10 cellular contexts compared by ENCODE assay signal in genomic region chr21:33374874-33375644, GRCh38. TPM values are rescaled to one million over a fixed set of nuclear protein-coding genes. Genes with fewer than 3 reads are reported as not detected.
DNase-seq lines count a peak whose midpoint lies in the region; ATAC-seq, FAIRE-seq and TF ChIP-seq lines count a peak whose summit lies in the region.
"Had no signal": no experiment of that assay in that cellular context is flagged by ENCODE, and none has a peak within 500 bp of the region (broad histone marks: within the 10 kb centered on the region; RNA-seq: fewer than 3 reads in every experiment).

No MANE protein-coding gene starts in this region.

- peak overlapping the region; percentile 61 for H3K4me2 ChIP-seq in OCI-LY1 (ENCODE audit: low read length)

- H3K27ac ChIP-seq in OCI-LY1 (ENCODE audit: low read depth, low read length, poor library complexity, severe bottlenecking) = peak overlapping the region; percentile 95
- H3K27ac ChIP-seq in esophagus squamous epithelium = peak overlapping the region in 3 of 4 donors; percentile 19 to 74 (median 36)

- 58 to 61% methylated on average over 7 of the region's 7 CpGs for WGBS in esophagus squamous epithelium, 2 donors

- H3K9me3 Mint-ChIP-seq in activated CD4-positive, alpha-beta memory T cell treated with anti-CD3 and anti-CD28 coated beads for 36 hours = no peaks in the 10 kb centered on the region
- peaks cover 1% of the 10 kb centered on the region for H3K9me3 Mint-ChIP-seq in activated CD4-positive, alpha-beta memory T cell treated with anti-CD3 and anti-CD28 coated beads, Interleukin-2, amount 10 ng/mL, durations not matched to agents 7 days and 5 days
- peaks cover 4% of the 10 kb centered on the region for H3K9me3 Mint-ChIP-seq in stimulated activated memory B cell treated with anti-CD40 and anti-IgM and Interleukin-4, amounts not matched to agents 10 μg/mL and 1 μg/mL and 100 μg/mL, for 72 hours
- H3K9me3 Mint-ChIP-seq in naive thymus-derived CD8-positive, alpha-beta T cell = no peaks in the 10 kb centered on the region

- H3K9me2 ChIP-seq in OCI-LY1 (ENCODE audit: low read depth, low read length) = no peaks in the 10 kb centered on the region

- H3K4me3 Mint-ChIP-seq in activated CD4-positive, alpha-beta memory T cell treated with anti-CD3 and anti-CD28 coated beads for 36 hours = no peak overlapping the region
- no peak overlapping the region for H3K4me3 Mint-ChIP-seq in activated CD4-positive, alpha-beta memory T cell treated with anti-CD3 and anti-CD28 coated beads, Interleukin-2, amount 10 ng/mL, durations not matched to agents 7 days and 5 days
- peak overlapping the region; percentile 32 for H3K4me3 Mint-ChIP-seq in stimulated activated memory B cell treated with anti-CD40 and anti-IgM and Interleukin-4, amounts not matched to agents 10 μg/mL and 1 μg/mL and 100 μg/mL, for 72 hours
- H3K4me3 Mint-ChIP-seq in naive thymus-derived CD8-positive, alpha-beta T cell = peak overlapping the region in 2 of 10 donors; percentile 3 to 33

- CTCF ChIA-PET in activated CD4-positive, alpha-beta memory T cell treated with anti-CD3 and anti-CD28 coated beads for 36 hours (lab: Charles Lee) = interaction anchor here (1.2 to 3.7 kb wide), 5 partner anchors 11 to 179 kb away, joined by 5 to 24 read pairs (median 9); no protein-coding TSS in a partner anchor
- CTCF ChIA-PET in activated CD4-positive, alpha-beta memory T cell treated with anti-CD3 and anti-CD28 coated beads, Interleukin-2, amount 10 ng/mL, durations not matched to agents 7 days and 5 days (lab: Charles Lee) = interaction anchor here (0.6 to 3.6 kb wide), 9 partner anchors 9 to 230 kb away, joined by 3 to 30 read pairs (median 6); no protein-coding TSS in a partner anchor

- no peaks in the 10 kb centered on the region for H4K20me1 ChIP-seq in OCI-LY1 (ENCODE audit: insufficient read depth, low read length)

- no peak for FAIRE-seq in D721Med (lab: Jason Lieb, UNC)

- H3K4me3 ChIP-seq in OCI-LY1 (ENCODE audit: low read depth, low read length, poor library complexity, severe bottlenecking) = no peak overlapping the region
- H3K4me3 ChIP-seq in esophagus squamous epithelium = no peak overlapping the region
- H3K4me3 ChIP-seq: body of pancreas, tibial nerve had no signal

- TF ChIP-seq CTCF in OCI-LY1 (IDR thresholded peaks at IDR 0.05; ENCODE audit: low read length) (no peak), esophagus squamous epithelium (IDR thresholded peaks at IDR 0.05) (no peak), D721Med (IDR thresholded peaks at IDR 0.05; ENCODE audit: insufficient read depth, missing control alignments) (no peak)

- peaks cover 17% of the 10 kb centered on the region for H3K4me1 Mint-ChIP-seq in activated CD4-positive, alpha-beta memory T cell treated with anti-CD3 and anti-CD28 coated beads for 36 hours (ENCODE audit: low read depth)
- peaks cover 17% of the 10 kb centered on the region for H3K4me1 Mint-ChIP-seq in activated CD4-positive, alpha-beta memory T cell treated with anti-CD3 and anti-CD28 coated beads, Interleukin-2, amount 10 ng/mL, durations not matched to agents 7 days and 5 days
- H3K4me1 Mint-ChIP-seq in stimulated activated memory B cell treated with anti-CD40 and anti-IgM and Interleukin-4, amounts not matched to agents 10 μg/mL and 1 μg/mL and 100 μg/mL, for 72 hours = peaks cover 71% of the 10 kb centered on the region
- H3K4me1 Mint-ChIP-seq in naive thymus-derived CD8-positive, alpha-beta T cell = peaks cover 12 to 66% (median 15%) of the 10 kb centered on the region in 4 donors

- no peak for TF ChIP-seq POLR2A in esophagus squamous epithelium (IDR thresholded peaks at IDR 0.05)

- DNase-seq in activated CD4-positive, alpha-beta memory T cell treated with anti-CD3 and anti-CD28 coated beads for 36 hours = peak; percentile 6
- no peak for DNase-seq in activated CD4-positive, alpha-beta memory T cell treated with anti-CD3 and anti-CD28 coated beads, Interleukin-2, amount 10 ng/mL, durations not matched to agents 7 days and 5 days
- DNase-seq in esophagus squamous epithelium (lab: John Stamatoyannopoulos, UW) = no peak
- DNase-seq in NCI-H146 treated with DMSO at 0.1 percent for 48 hours (lab: John Stamatoyannopoulos, UW; ENCODE audit: unreplicated experiment) = no peak
- DNase-seq in D721Med (ENCODE audit: insufficient read length, low spot score) = no peak
- no peak for DNase-seq in naive thymus-derived CD8-positive, alpha-beta T cell

- H3K36me3 ChIP-seq in OCI-LY1 (ENCODE audit: insufficient read depth, low read length) (no peaks in the 10 kb centered on the region), esophagus squamous epithelium (no peaks in the 10 kb centered on the region)
- H3K36me3 ChIP-seq: tibial nerve had no signal

- no peak overlapping the region for H3K27ac Mint-ChIP-seq in activated CD4-positive, alpha-beta memory T cell treated with anti-CD3 and anti-CD28 coated beads for 36 hours
- no peak overlapping the region for H3K27ac Mint-ChIP-seq in activated CD4-positive, alpha-beta memory T cell treated with anti-CD3 and anti-CD28 coated beads, Interleukin-2, amount 10 ng/mL, durations not matched to agents 7 days and 5 days
- H3K27ac Mint-ChIP-seq in stimulated activated memory B cell treated with anti-CD40 and anti-IgM and Interleukin-4, amounts not matched to agents 10 μg/mL and 1 μg/mL and 100 μg/mL, for 72 hours = peak overlapping the region; percentile 62
- H3K27ac Mint-ChIP-seq in naive thymus-derived CD8-positive, alpha-beta T cell = peak overlapping the region in 2 of 10 donors; percentile 10 to 81

- no peak overlapping the region for H2AFZ ChIP-seq in OCI-LY1 (ENCODE audit: low read length)

- H3K27me3 Mint-ChIP-seq in activated CD4-positive, alpha-beta memory T cell treated with anti-CD3 and anti-CD28 coated beads for 36 hours = peaks cover 6% of the 10 kb centered on the region
- H3K27me3 Mint-ChIP-seq in activated CD4-positive, alpha-beta memory T cell treated with anti-CD3 and anti-CD28 coated beads, Interleukin-2, amount 10 ng/mL, durations not matched to agents 7 days and 5 days = peaks cover 48% of the 10 kb centered on the region
- no peaks in the 10 kb centered on the region for H3K27me3 Mint-ChIP-seq in stimulated activated memory B cell treated with anti-CD40 and anti-IgM and Interleukin-4, amounts not matched to agents 10 μg/mL and 1 μg/mL and 100 μg/mL, for 72 hours
- H3K27me3 Mint-ChIP-seq in naive thymus-derived CD8-positive, alpha-beta T cell = peaks cover 0 to 2% (median 0%) of the 10 kb centered on the region in 5 donors

- H3K9me3 ChIP-seq in OCI-LY1 (ENCODE audit: low read length) (no peaks in the 10 kb centered on the region), esophagus squamous epithelium (peaks cover 0 to 5% (median 4%) of the 10 kb centered on the region in 3 donors)
- H3K9me3 ChIP-seq: body of pancreas, tibial nerve had no signal

- POLR2A ChIA-PET in activated CD4-positive, alpha-beta memory T cell treated with anti-CD3 and anti-CD28 coated beads for 36 hours (lab: Charles Lee) = no interaction called here
- POLR2A ChIA-PET in activated CD4-positive, alpha-beta memory T cell treated with anti-CD3 and anti-CD28 coated beads, Interleukin-2, amount 10 ng/mL, durations not matched to agents 7 days and 5 days (lab: Charles Lee) = interaction anchor here (0.6 to 1.1 kb wide), 3 partner anchors 50 to 175 kb away, joined by 3 to 5 read pairs (median 3); partner anchors contain the start of gene IFNAR1
- POLR2A ChIA-PET in naive thymus-derived CD8-positive, alpha-beta T cell (lab: Charles Lee) = interaction anchor here (0.6 to 1.5 kb wide), 5 partner anchors 10 to 788 kb away, joined by 3 to 6 read pairs (median 3); no protein-coding TSS in a partner anchor

- intact Hi-C loops in activated CD4-positive, alpha-beta memory T cell treated with anti-CD3 and anti-CD28 coated beads for 36 hours (cut with micrococcal nuclease) = loop anchor here (1.0 kb wide), 2 partner anchors 14 to 176 kb away; no protein-coding TSS in a partner anchor
- intact Hi-C loops in esophagus squamous epithelium (cut with DNase I) = no loop called here

- no peaks in the 10 kb centered on the region for H3K27me3 ChIP-seq in OCI-LY1 (ENCODE audit: insufficient read depth, low read length)
- no peaks in the 10 kb centered on the region for H3K27me3 ChIP-seq in esophagus squamous epithelium
- H3K27me3 ChIP-seq: body of pancreas, tibial nerve had no signal

- H3K79me2 ChIP-seq in OCI-LY1 (ENCODE audit: insufficient read depth, low read length) = no peaks in the 10 kb centered on the region

- no peaks in the 10 kb centered on the region for H3K36me3 Mint-ChIP-seq in activated CD4-positive, alpha-beta memory T cell treated with anti-CD3 and anti-CD28 coated beads for 36 hours
- H3K36me3 Mint-ChIP-seq in activated CD4-positive, alpha-beta memory T cell treated with anti-CD3 and anti-CD28 coated beads, Interleukin-2, amount 10 ng/mL, durations not matched to agents 7 days and 5 days (ENCODE audit: low read depth) = peaks cover 3% of the 10 kb centered on the region
- no peaks in the 10 kb centered on the region for H3K36me3 Mint-ChIP-seq in stimulated activated memory B cell treated with anti-CD40 and anti-IgM and Interleukin-4, amounts not matched to agents 10 μg/mL and 1 μg/mL and 100 μg/mL, for 72 hours
- H3K36me3 Mint-ChIP-seq in naive thymus-derived CD8-positive, alpha-beta T cell = no peaks in the 10 kb centered on the region

- peak overlapping the region; percentile 62; the same call in 1 of the 2 replicates for H3K9ac ChIP-seq in OCI-LY1 (ENCODE audit: low read length)

- H3K4me1 ChIP-seq in OCI-LY1 (ENCODE audit: insufficient read depth, low read length, severe bottlenecking) (peaks cover 74% of the 10 kb centered on the region), esophagus squamous epithelium (peaks cover under 1 to 41% (median 21%) of the 10 kb centered on the region in 3 donors)
- H3K4me1 ChIP-seq: body of pancreas had no signal

- H3F3A ChIP-seq in OCI-LY1 (ENCODE audit: insufficient read depth, low read length) = no peaks in the 10 kb centered on the region

- ATAC-seq in stimulated activated memory B cell treated with anti-CD40 and anti-IgM and Interleukin-4, amounts not matched to agents 10 μg/mL and 1 μg/mL and 100 μg/mL, for 72 hours = no peak
- ATAC-seq in naive thymus-derived CD8-positive, alpha-beta T cell = no peak

RNA-seq across cellular contexts. Expression of gene IFNGR2, which starts 28.2 kb away (rescaled TPM):
- total RNA-seq in activated CD4-positive, alpha-beta memory T cell treated with anti-CD3 and anti-CD28 coated beads for 36 hours = 10 to 100 TPM; 14.3 to 17.0 TPM
- 1 to 10 TPM; 4.6 to 4.7 TPM for total RNA-seq in activated CD4-positive, alpha-beta memory T cell treated with anti-CD3 and anti-CD28 coated beads, Interleukin-2, amount 10 ng/mL, durations not matched to agents 7 days and 5 days
- 10 to 100 TPM; 43.0 to 65.6 (median 61.1) TPM for total RNA-seq in esophagus squamous epithelium
- total RNA-seq in naive thymus-derived CD8-positive, alpha-beta T cell = 10 to 100 TPM; 24.4 to 27.8 TPM
- polyA plus RNA-seq in naive thymus-derived CD8-positive, alpha-beta T cell = 10 to 100 TPM; 11.3 to 30.9 (median 23.0) TPM

RNA-seq across cellular contexts. Expression of gene IFNAR1, which starts 50.3 kb away (rescaled TPM):
- 10 to 100 TPM; 28.0 to 32.0 TPM for total RNA-seq in activated CD4-positive, alpha-beta memory T cell treated with anti-CD3 and anti-CD28 coated beads for 36 hours
- total RNA-seq in activated CD4-positive, alpha-beta memory T cell treated with anti-CD3 and anti-CD28 coated beads, Interleukin-2, amount 10 ng/mL, durations not matched to agents 7 days and 5 days = 10 to 100 TPM; 38.6 to 39.3 TPM
- total RNA-seq in esophagus squamous epithelium = 10 to 100 TPM; 12.4 to 19.3 (median 15.5) TPM
- total RNA-seq in naive thymus-derived CD8-positive, alpha-beta T cell = 10 to 100 TPM; 50.1 to 53.7 TPM
- polyA plus RNA-seq in naive thymus-derived CD8-positive, alpha-beta T cell = 10 to 100 TPM; 48.7 to 69.0 (median 51.8) TPM
